In genomic region chr12:68070957-68071356, GRCh38 we compare ENCODE assay signal across 5 cellular contexts.
"Had no signal": no experiment of that assay in that cellular context is flagged by ENCODE, and none has a peak within 500 bp of the region (broad histone marks: within the 10 kb centered on the region; RNA-seq: fewer than 3 reads in every experiment).

No MANE protein-coding gene starts in this region.

- H3K27ac Mint-ChIP-seq: IgD-negative memory B cell had no signal

- H3K27ac ChIP-seq: HL-60 had no signal

- ATAC-seq: HepG2, K562 had no signal

- H3K4me3 ChIP-seq: K562 had no signal

- DNase-seq: IMR-90 had no signal

- H3K27me3 Mint-ChIP-seq: IgD-negative memory B cell had no signal

- H3K4me3 Mint-ChIP-seq: IgD-negative memory B cell had no signal
